In the genomic region with DNA sequence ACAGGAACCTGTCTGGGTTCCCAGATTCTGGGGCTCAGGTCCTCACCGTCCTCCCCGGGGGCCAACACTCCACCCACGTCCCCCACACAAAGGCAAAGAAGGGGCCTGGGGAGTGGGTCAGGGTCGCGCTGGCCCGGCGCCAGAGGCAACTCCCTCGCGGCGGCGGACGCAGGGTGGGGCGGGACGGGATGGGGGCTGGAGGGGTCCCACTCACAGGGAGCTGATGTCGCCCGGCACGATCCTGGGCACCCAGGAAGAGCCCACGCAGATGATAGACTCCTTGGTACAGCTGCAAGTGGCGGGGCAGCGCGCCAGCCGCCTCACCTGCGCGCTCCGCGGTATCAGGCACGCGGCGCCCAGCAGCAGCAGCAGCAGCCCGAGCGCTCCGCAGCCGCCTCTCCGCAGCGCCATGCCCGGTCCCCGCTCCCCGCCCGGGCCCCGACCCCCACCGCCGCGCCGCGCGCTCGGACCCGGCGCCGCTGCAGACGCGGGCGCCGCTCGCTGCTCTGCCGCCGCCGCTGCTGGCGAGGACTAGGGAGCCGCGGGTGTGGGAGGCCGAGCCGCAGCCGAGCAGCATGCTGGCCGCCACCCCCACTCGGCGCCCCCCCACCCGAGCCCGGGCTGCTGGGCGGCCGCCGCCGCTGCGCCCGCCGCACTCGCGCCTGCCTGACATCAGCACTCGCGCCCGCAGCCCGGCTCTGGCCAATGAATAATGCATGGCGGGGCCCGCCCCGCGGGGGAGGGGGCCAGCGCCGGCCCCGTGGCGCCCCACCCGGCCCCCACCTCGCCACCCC, we compare ENCODE assay signal across 8 cellular contexts. TPM values are rescaled to one million over a fixed set of nuclear protein-coding genes. Genes with fewer than 3 reads are reported as not detected.
A peak's percentile ranks its signal among the peaks of the same experiment; 100 is the strongest.
DNase-seq lines count a peak whose midpoint lies in the region; ATAC-seq and TF ChIP-seq lines count a peak whose summit lies in the region.

A gene with protein sequence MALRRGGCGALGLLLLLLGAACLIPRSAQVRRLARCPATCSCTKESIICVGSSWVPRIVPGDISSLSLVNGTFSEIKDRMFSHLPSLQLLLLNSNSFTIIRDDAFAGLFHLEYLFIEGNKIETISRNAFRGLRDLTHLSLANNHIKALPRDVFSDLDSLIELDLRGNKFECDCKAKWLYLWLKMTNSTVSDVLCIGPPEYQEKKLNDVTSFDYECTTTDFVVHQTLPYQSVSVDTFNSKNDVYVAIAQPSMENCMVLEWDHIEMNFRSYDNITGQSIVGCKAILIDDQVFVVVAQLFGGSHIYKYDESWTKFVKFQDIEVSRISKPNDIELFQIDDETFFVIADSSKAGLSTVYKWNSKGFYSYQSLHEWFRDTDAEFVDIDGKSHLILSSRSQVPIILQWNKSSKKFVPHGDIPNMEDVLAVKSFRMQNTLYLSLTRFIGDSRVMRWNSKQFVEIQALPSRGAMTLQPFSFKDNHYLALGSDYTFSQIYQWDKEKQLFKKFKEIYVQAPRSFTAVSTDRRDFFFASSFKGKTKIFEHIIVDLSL (minus strand): TSS at position 664 of the 794 bp plus-strand sequence. CDS start 253 bp downstream, at position 411.

- peaks cover 6 to 13% (median 7%) of the 10 kb centered on the region in 4 donors for H3K4me1 Mint-ChIP-seq in naive thymus-derived CD8-positive, alpha-beta T cell

- BruUV-seq in OCI-LY7 (replicated peaks; lab: Mats Ljungman, UMichigan): no TSS peak

- H3K4me1 ChIP-seq in fibroblast of lung (ENCODE audit: control insufficient read depth, extremely low read depth, insufficient read depth, low read length) (no peaks in the 10 kb centered on the region), OCI-LY7 (ENCODE audit: insufficient read depth, low read length, poor library complexity, severe bottlenecking) (no peaks in the 10 kb centered on the region)

- H3K4me2 ChIP-seq in fibroblast of lung (ENCODE audit: extremely low read depth, insufficient read depth, low read length) (peak within 1 kb of the TSS; percentile 44), OCI-LY7 (ENCODE audit: low read length) (no peak within 1 kb of the TSS)

- peak within 1 kb of the TSS; percentile 30 to 80 (median 50) for H3K4me3 Mint-ChIP-seq in naive thymus-derived CD8-positive, alpha-beta T cell

- H3K9me3 ChIP-seq in fibroblast of lung (ENCODE audit: control insufficient read depth, insufficient read depth, low read depth, low read length) (no peaks in the 10 kb centered on the region), OCI-LY7 (ENCODE audit: low read length) (no peaks in the 10 kb centered on the region)

- no peaks in the 10 kb centered on the region for H3K9me2 ChIP-seq in OCI-LY7 (ENCODE audit: insufficient read depth, low read length)

- H3K27ac Mint-ChIP-seq in naive thymus-derived CD8-positive, alpha-beta T cell: peak within 1 kb of the TSS in 1 of 10 donors; percentile 78

- no peak within 1 kb of the TSS for H3K9ac ChIP-seq in fibroblast of lung (ENCODE audit: insufficient read depth, low read length)

- H3K27me3 ChIP-seq in fibroblast of lung (ENCODE audit: control insufficient read depth, insufficient read depth, low read length): peaks cover 34% of the 10 kb centered on the region

- H3K27ac ChIP-seq in fibroblast of lung (ENCODE audit: insufficient read depth, low read length) (no peak within 1 kb of the TSS), OCI-LY7 (ENCODE audit: low read depth, low read length, poor library complexity, severe bottlenecking) (no peak within 1 kb of the TSS)

- peaks cover 53 to 92% (median 65%) of the 10 kb centered on the region in 5 donors for H3K27me3 Mint-ChIP-seq in naive thymus-derived CD8-positive, alpha-beta T cell

- no peak within 1 kb of the TSS for H2AFZ ChIP-seq in fibroblast of lung (ENCODE audit: low read length)
- no peak within 1 kb of the TSS for H2AFZ ChIP-seq in OCI-LY7 (ENCODE audit: low read length)

- H3K36me3 ChIP-seq in fibroblast of lung (ENCODE audit: control insufficient read depth, insufficient read depth, low read length) (no peaks in the 10 kb centered on the region), OCI-LY7 (ENCODE audit: insufficient read depth, low read length) (no peaks in the 10 kb centered on the region)

- peaks cover 0 to 19% (median 10%) of the 10 kb centered on the region in 9 donors for H3K9me3 Mint-ChIP-seq in naive thymus-derived CD8-positive, alpha-beta T cell

- POLR2A ChIA-PET in naive thymus-derived CD8-positive, alpha-beta T cell (lab: Charles Lee): no interaction called here
- POLR2A ChIA-PET in OCI-LY7 (lab: Charles Lee): no interaction called here

- H3K4me3 ChIP-seq in fibroblast of lung (replicated peaks in 1 of 4; ENCODE audit: control extremely low read depth in 1 of 4, insufficient read depth in 1 of 4, low read depth in 3 of 4, low read length in 4 of 4) (peak within 1 kb of the TSS in 2 of 4 experiments; percentile 11 to 20), OCI-LY7 (ENCODE audit: low read depth, low read length, poor library complexity, severe bottlenecking) (no peak within 1 kb of the TSS)

- intact Hi-C loops in OCI-LY7 (cut with micrococcal nuclease; ENCODE audit: unreplicated experiment): no loop called here

- H4K20me1 ChIP-seq in fibroblast of lung (ENCODE audit: control insufficient read depth, extremely low read depth, insufficient read depth, low read length): no peaks in the 10 kb centered on the region
- H4K20me1 ChIP-seq in OCI-LY7 (ENCODE audit: insufficient read depth, low read length): no peaks in the 10 kb centered on the region

- H3K36me3 Mint-ChIP-seq in naive thymus-derived CD8-positive, alpha-beta T cell: peaks cover 0 to 10% (median 0%) of the 10 kb centered on the region in 3 donors

- CTCF ChIA-PET in OCI-LY7 (lab: Charles Lee; ENCODE audit: unreplicated experiment): no interaction called here

- no peak for ATAC-seq in naive thymus-derived CD8-positive, alpha-beta T cell
- no peak for ATAC-seq in GM18868 (IDR thresholded peaks at IDR 0.05; ENCODE audit: unreplicated experiment)

- no peak for TF ChIP-seq CTCF in GM10266 (IDR thresholded peaks at IDR 0.05; ENCODE audit: control insufficient read depth, insufficient read depth, low read depth, missing control alignments)
- TF ChIP-seq CTCF in fibroblast of lung (conservative IDR thresholded peaks at IDR 0.05 in 1 of 2, IDR thresholded peaks at IDR 0.05 in 1 of 2; ENCODE audit: low read depth in 1 of 2, low read length in 2 of 2): no peak
- no peak for TF ChIP-seq CTCF in OCI-LY7 (conservative IDR thresholded peaks at IDR 0.05; ENCODE audit: low read length)

- peak; percentile 44 for DNase-seq in GM10266 (ENCODE audit: extremely low spot score)
- DNase-seq in NCI-H510A treated with DMSO at 0.1 percent for 48 hours (lab: John Stamatoyannopoulos, UW): peak; percentile 5
- DNase-seq in fibroblast of lung (ENCODE audit: low read depth in 2 of 2): peak in 1 of 2 donors; percentile 37
- DNase-seq in naive thymus-derived CD8-positive, alpha-beta T cell: no peak
- no peak for DNase-seq in OCI-LY7 (ENCODE audit: low spot score)
- DNase-seq in stimulated activated naive CD4-positive, alpha-beta T cell (lab: John Stamatoyannopoulos, UW): no peak
- DNase-seq in hippocampal formation (lab: John Stamatoyannopoulos, UW): no peak

- H3K79me2 ChIP-seq in fibroblast of lung (ENCODE audit: control insufficient read depth, insufficient read depth, low read length) (no peaks in the 10 kb centered on the region), OCI-LY7 (ENCODE audit: insufficient read depth, low read depth, low read length) (no peaks in the 10 kb centered on the region)

RNA-seq across cellular contexts. Expression of the gene that starts here (rescaled TPM):
- total RNA-seq in fibroblast of lung: under 0.01 TPM in 2 replicates
- 0.01 TPM in 1 of 2 replicates, not detected in the other for polyA plus RNA-seq in fibroblast of lung
- not detected in 2 replicates for polyA plus RNA-seq in fibroblast of lung (2012)
- not detected in 2 replicates for polyA minus RNA-seq in fibroblast of lung (ENCODE audit: low replicate concordance)
- not detected for total RNA-seq in naive thymus-derived CD8-positive, alpha-beta T cell
- polyA plus RNA-seq in naive thymus-derived CD8-positive, alpha-beta T cell: not detected
- total RNA-seq in OCI-LY7 (2014; rRNA removed; shearing (Covaris generic)): not detected in 2 replicates
- total RNA-seq in OCI-LY7 (2022): not detected in 2 replicates

Comparison
In these comparisons a context has a peak if more than half of its experiments do, and no peak if none do; other contexts are left out.
1. DNase-seq: peak in GM10266 (single experiment) and NCI-H510A treated with DMSO at 0.1 percent for 48 hours (single experiment); none in naive thymus-derived CD8-positive, alpha-beta T cell (0 of 10), OCI-LY7 (single experiment), stimulated activated naive CD4-positive, alpha-beta T cell (0 of 6) and hippocampal formation (0 of 2).